Comparison of ENCODE assay signal across 34 cellular contexts in the genomic region with DNA sequence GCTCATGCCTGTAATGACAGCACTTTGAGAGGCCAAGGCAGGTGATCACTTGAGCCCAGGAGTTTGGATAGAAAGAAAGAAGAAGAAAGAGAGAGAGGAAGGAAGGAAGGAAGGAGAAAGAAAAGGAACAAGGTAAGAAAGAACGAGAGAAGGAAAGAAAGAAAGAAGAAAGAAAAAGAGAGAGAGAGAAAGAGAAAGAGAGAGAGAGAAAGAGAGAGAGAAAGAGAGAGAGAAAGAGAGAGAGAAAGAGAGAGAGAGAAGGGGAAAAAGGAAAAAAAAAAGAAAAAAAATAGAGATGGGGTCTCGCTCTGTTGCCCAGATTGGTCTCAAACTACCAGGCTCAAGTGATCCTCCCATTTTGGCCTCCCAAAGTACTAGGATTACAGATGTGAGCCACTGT.
"Had no signal": no experiment of that assay in that cellular context is flagged by ENCODE, and none has a peak within 500 bp of the region (broad histone marks: within the 10 kb centered on the region; RNA-seq: fewer than 3 reads in every experiment).

No MANE protein-coding gene starts in this region.

- H3K36me3 ChIP-seq: MG63 had no signal

- H3K27me3 ChIP-seq: MG63 had no signal

- H3K9me3 ChIP-seq: MG63 had no signal

- H3K4me3 ChIP-seq: MG63 had no signal

- DNase-seq: Karpas-422, Kasumi-1, MG63, MM.1S, MV-4-11, NCI-H1048, NCI-H1092, NCI-H1092 treated with DMSO at 0.1 percent for 48 hours, NCI-H1105, NCI-H1105 treated with DMSO at 0.1 percent for 48 hours, NCI-H1417, NCI-H1417 treated with DMSO at 0.1 percent for 48 hours, NCI-H1436, NCI-H1436 treated with DMSO at 0.1 percent for 48 hours, NCI-H146, NCI-H1694, NCI-H1694 treated with DMSO at 0.1 percent for 48 hours, NCI-H187, NCI-H187 treated with DMSO at 0.1 percent for 48 hours, NCI-H1930, NCI-H2029, NCI-H2029 treated with DMSO at 0.1 percent for 48 hours, NCI-H2081, NCI-H2081 treated with DMSO at 0.1 percent for 48 hours, NCI-H2107, NCI-H2171, NCI-H2171 treated with DMSO at 0.1 percent for 48 hours, NCI-H2227 treated with DMSO at 0.1 percent for 48 hours, NCI-H226, NCI-H345, NCI-H446, NCI-H446 treated with DMSO at 0.1 percent for 48 hours, NCI-H510A, NCI-H510A treated with DMSO at 0.1 percent for 48 hours had no signal
